1 cellular context compared by ENCODE assay signal in genomic region chr3:189641776-189642175, GRCh38.
TF ChIP-seq lines count a peak whose summit lies in the region.

No MANE protein-coding gene starts in this region.

TF ChIP-seq in GM23338, 12 proteins besides CTCF, POLR2A, EP300 and RAD21 (continued from another document):
- no peak for TF ChIP-seq REST (IDR thresholded peaks at IDR 0.05; ENCODE audit: unreplicated experiment)
- TF ChIP-seq ETS1 (IDR thresholded peaks at IDR 0.05), result no peak
- no peak for TF ChIP-seq NANOG (IDR thresholded peaks at IDR 0.05; ENCODE audit: borderline replicate concordance)
- no peak for TF ChIP-seq CREB1 (CRISPR knock-in tag; IDR thresholded peaks at IDR 0.05; ENCODE audit: low read depth)
- TF ChIP-seq ZNF462 (CRISPR knock-in tag; IDR thresholded peaks at IDR 0.05), result no peak
TF ChIP-seq in GM23338: peak in this region for 0.
